In genomic region chr5:111545031-111545430, GRCh38 we compare ENCODE assay signal across 29 cellular contexts.
"Had no signal": no experiment of that assay in that cellular context is flagged by ENCODE, and none has a peak within 500 bp of the region (broad histone marks: within the 10 kb centered on the region; RNA-seq: fewer than 3 reads in every experiment).

No MANE protein-coding gene starts in this region.

- H3K4me3 Mint-ChIP-seq: activated CD4-positive, alpha-beta memory T cell treated with anti-CD3 and anti-CD28 coated beads for 36 hours; activated CD8-positive, alpha-beta memory T cell treated with anti-CD3 and anti-CD28 coated beads, Interleukin-2, amount 10 ng/mL, durations not matched to agents 7 days and 5 days; activated CD8-positive, alpha-beta T cell treated with anti-CD3 and anti-CD28 coated beads, Interleukin-2, amount 10 ng/mL, durations not matched to agents 7 days and 5 days; activated naive CD4-positive, alpha-beta T cell treated with anti-CD3 and anti-CD28 coated beads, Interleukin-2, amount 10 ng/mL, durations not matched to agents 7 days and 5 days; activated naive CD8-positive, alpha-beta T cell treated with anti-CD3 and anti-CD28 coated beads, Interleukin-2, amount 10 ng/mL, durations not matched to agents 7 days and 5 days; activated T-helper 1 cell treated with anti-CD3 and anti-CD28 coated beads, Interleukin-12 subunit alpha, Interleukin-12 subunit beta, Interleukin-2, Interleukin-4 antibody, amounts not matched to agents 30 ng/mL and 10 ng/mL and 1 ng/mL, durations not matched to agents 14 hours and 24 hours and 36 hours; brain; central memory CD8-positive, alpha-beta T cell; dendritic cell treated with granulocyte-macrophage colony-stimulating factor and Interleukin-4, amounts not matched to agents 40 ng/mL and 50 ng/mL, for 4 days; endodermal cell; WTC11 had no signal

- H3K4me1 Mint-ChIP-seq: activated CD8-positive, alpha-beta memory T cell treated with anti-CD3 and anti-CD28 coated beads, Interleukin-2, amount 10 ng/mL, durations not matched to agents 7 days and 5 days; activated naive CD4-positive, alpha-beta T cell treated with anti-CD3 and anti-CD28 coated beads, Interleukin-2, amount 10 ng/mL, durations not matched to agents 7 days and 5 days; central memory CD8-positive, alpha-beta T cell had no signal

- H3K27me3 ChIP-seq: ascending aorta, breast epithelium, dorsolateral prefrontal cortex, gastrocnemius medialis, heart left ventricle had no signal

- H3K9me3 Mint-ChIP-seq: activated CD4-positive, alpha-beta memory T cell treated with anti-CD3 and anti-CD28 coated beads for 36 hours; activated naive CD4-positive, alpha-beta T cell treated with anti-CD3 and anti-CD28 coated beads, Interleukin-2, amount 10 ng/mL, durations not matched to agents 7 days and 5 days; activated naive CD4-positive, alpha-beta T cell treated with anti-CD3 and anti-CD28 coated beads, Interleukin-2, amount 50 U/mL, for 72 hours; activated naive CD8-positive, alpha-beta T cell treated with anti-CD3 and anti-CD28 coated beads, Interleukin-2, amount 10 ng/mL, durations not matched to agents 7 days and 5 days; activated T-helper 1 cell treated with anti-CD3 and anti-CD28 coated beads, Interleukin-12 subunit alpha, Interleukin-12 subunit beta, Interleukin-2, Interleukin-4 antibody, amounts not matched to agents 30 ng/mL and 10 ng/mL and 1 ng/mL, durations not matched to agents 14 hours and 24 hours and 36 hours; brain; central memory CD8-positive, alpha-beta T cell; dendritic cell treated with granulocyte-macrophage colony-stimulating factor and Interleukin-4, amounts not matched to agents 40 ng/mL and 50 ng/mL, for 4 days; WTC11 had no signal

- H3K36me3 Mint-ChIP-seq: activated CD4-positive, alpha-beta memory T cell treated with anti-CD3 and anti-CD28 coated beads for 36 hours; activated CD8-positive, alpha-beta memory T cell treated with anti-CD3 and anti-CD28 coated beads, Interleukin-2, amount 10 ng/mL, durations not matched to agents 7 days and 5 days; activated naive CD4-positive, alpha-beta T cell treated with anti-CD3 and anti-CD28 coated beads, Interleukin-2, amount 10 ng/mL, durations not matched to agents 7 days and 5 days; activated naive CD4-positive, alpha-beta T cell treated with anti-CD3 and anti-CD28 coated beads, Interleukin-2, amount 50 U/mL, for 72 hours; activated naive CD8-positive, alpha-beta T cell treated with anti-CD3 and anti-CD28 coated beads, Interleukin-2, amount 10 ng/mL, durations not matched to agents 7 days and 5 days; brain; WTC11 had no signal

- H3K27ac ChIP-seq: ascending aorta, breast epithelium, coronary artery, dorsolateral prefrontal cortex, gastrocnemius medialis, heart left ventricle, VCaP had no signal

- H3K27ac Mint-ChIP-seq: activated CD4-positive, alpha-beta memory T cell treated with anti-CD3 and anti-CD28 coated beads for 36 hours; activated CD8-positive, alpha-beta memory T cell treated with anti-CD3 and anti-CD28 coated beads, Interleukin-2, amount 10 ng/mL, durations not matched to agents 7 days and 5 days; activated CD8-positive, alpha-beta T cell treated with anti-CD3 and anti-CD28 coated beads, Interleukin-2, amount 10 ng/mL, durations not matched to agents 7 days and 5 days; activated naive CD4-positive, alpha-beta T cell treated with anti-CD3 and anti-CD28 coated beads, Interleukin-2, amount 10 ng/mL, durations not matched to agents 7 days and 5 days; activated naive CD4-positive, alpha-beta T cell treated with anti-CD3 and anti-CD28 coated beads, Interleukin-2, amount 50 U/mL, for 72 hours; activated naive CD8-positive, alpha-beta T cell treated with anti-CD3 and anti-CD28 coated beads, Interleukin-2, amount 10 ng/mL, durations not matched to agents 7 days and 5 days; activated T-helper 1 cell treated with anti-CD3 and anti-CD28 coated beads, Interleukin-12 subunit alpha, Interleukin-12 subunit beta, Interleukin-2, Interleukin-4 antibody, amounts not matched to agents 30 ng/mL and 10 ng/mL and 1 ng/mL, durations not matched to agents 14 hours and 24 hours and 36 hours; brain; dendritic cell treated with granulocyte-macrophage colony-stimulating factor and Interleukin-4, amounts not matched to agents 40 ng/mL and 50 ng/mL, for 4 days; endodermal cell; WTC11 had no signal

- DNase-seq: activated CD4-positive, alpha-beta memory T cell treated with anti-CD3 and anti-CD28 coated beads for 36 hours; activated CD4-positive, alpha-beta T cell treated with anti-CD3 and anti-CD28 coated beads for 48 hours; activated CD8-positive, alpha-beta memory T cell treated with anti-CD3 and anti-CD28 coated beads, Interleukin-2, amount 10 ng/mL, durations not matched to agents 7 days and 5 days; activated CD8-positive, alpha-beta memory T cell treated with anti-CD3 and anti-CD28 coated beads, Interleukin-2, amount 50 U/mL, for 4 hours; activated CD8-positive, alpha-beta T cell treated with anti-CD3 and anti-CD28 coated beads, Interleukin-2, amount 10 ng/mL, durations not matched to agents 7 days and 5 days; activated gamma-delta T cell; activated naive CD4-positive, alpha-beta T cell; activated naive CD4-positive, alpha-beta T cell treated with anti-CD3 and anti-CD28 coated beads, Interleukin-2, amount 10 ng/mL, durations not matched to agents 7 days and 5 days; activated naive CD8-positive, alpha-beta T cell treated with anti-CD3 and anti-CD28 coated beads, Interleukin-2, amount 10 ng/mL, durations not matched to agents 7 days and 5 days; activated T-cell treated with anti-CD3 and anti-CD28 coated beads, Interleukin-2, amount 50 U/mL, for 1 hour; activated T-cell treated with anti-CD3 and anti-CD28 coated beads, Interleukin-2, amount 50 U/mL, for 48 hours; dorsolateral prefrontal cortex; effector memory CD4-positive, alpha-beta T cell; foreskin fibroblast; gastrocnemius medialis; glutamatergic neuron; heart left ventricle; T-helper 2 cell had no signal

- H3K4me3 ChIP-seq: ascending aorta, breast epithelium, coronary artery, dorsolateral prefrontal cortex, gastrocnemius medialis, heart left ventricle had no signal

- H3K36me3 ChIP-seq: ascending aorta, breast epithelium, gastrocnemius medialis, heart left ventricle had no signal

- H3K4me1 ChIP-seq: breast epithelium, gastrocnemius medialis had no signal

- ATAC-seq: activated CD8-positive, alpha-beta memory T cell treated with anti-CD3 and anti-CD28 coated beads, Interleukin-2, amount 10 ng/mL, durations not matched to agents 7 days and 5 days; activated CD8-positive, alpha-beta T cell treated with anti-CD3 and anti-CD28 coated beads, Interleukin-2, amount 10 ng/mL, durations not matched to agents 7 days and 5 days; activated naive CD4-positive, alpha-beta T cell treated with anti-CD3 and anti-CD28 coated beads, Interleukin-2, amount 50 U/mL, for 72 hours; gastrocnemius medialis; heart left ventricle; WTC11 had no signal

- H3K9me3 ChIP-seq: ascending aorta, breast epithelium, gastrocnemius medialis, heart left ventricle had no signal
